ENCODE assay signal across 8 cellular contexts in the genomic region with DNA sequence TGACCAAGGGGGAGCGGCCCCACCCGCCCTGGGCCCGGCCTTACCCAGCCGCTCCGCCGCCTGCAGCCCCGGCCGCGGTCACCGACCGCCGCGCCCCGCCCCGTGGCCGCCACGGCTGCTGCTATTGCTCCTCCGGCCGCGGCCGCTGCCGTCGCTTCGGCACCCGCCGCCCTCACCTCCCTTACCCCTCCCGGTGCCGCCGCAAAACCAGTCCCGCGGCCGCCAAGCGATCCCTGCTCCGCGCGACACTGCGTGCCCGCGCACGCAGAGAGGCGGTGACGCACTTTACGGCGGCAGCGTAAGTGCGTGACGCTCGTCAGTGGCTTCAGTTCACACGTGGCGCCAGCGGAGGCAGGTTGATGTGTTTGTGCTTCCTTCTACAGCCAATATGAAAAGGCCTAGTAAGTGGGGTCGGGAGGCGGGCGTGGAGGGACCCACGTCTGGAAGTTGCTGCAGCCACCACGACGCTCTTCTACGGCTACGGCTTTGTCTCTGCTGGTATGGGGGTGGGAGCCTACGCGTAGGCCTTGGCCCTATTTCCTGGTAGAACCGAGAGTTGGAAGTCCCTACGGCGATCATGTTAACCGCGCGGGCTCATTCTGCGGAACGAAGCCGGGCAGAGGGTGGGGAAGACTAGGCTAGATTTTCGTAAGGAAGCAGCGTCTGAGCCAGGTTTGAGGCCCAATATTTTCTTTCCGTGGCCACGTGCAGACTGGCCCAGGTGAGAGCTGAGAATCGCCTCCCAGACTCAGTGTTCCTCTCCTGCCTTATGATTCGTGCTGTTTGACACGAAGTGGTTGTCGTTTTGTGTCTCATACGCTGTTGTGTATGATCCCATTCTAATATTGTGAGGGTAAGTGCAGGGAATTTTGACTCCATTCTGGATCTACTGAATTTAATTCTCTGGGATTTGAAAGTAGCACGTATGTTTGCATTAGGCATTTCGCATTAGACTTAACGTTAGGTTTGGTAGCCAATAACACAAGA. TPM values are rescaled to one million over a fixed set of nuclear protein-coding genes. Genes with fewer than 3 reads are reported as not detected.
DNase-seq lines count a peak whose midpoint lies in the region; ATAC-seq and TF ChIP-seq lines count a peak whose summit lies in the region.

A gene with protein sequence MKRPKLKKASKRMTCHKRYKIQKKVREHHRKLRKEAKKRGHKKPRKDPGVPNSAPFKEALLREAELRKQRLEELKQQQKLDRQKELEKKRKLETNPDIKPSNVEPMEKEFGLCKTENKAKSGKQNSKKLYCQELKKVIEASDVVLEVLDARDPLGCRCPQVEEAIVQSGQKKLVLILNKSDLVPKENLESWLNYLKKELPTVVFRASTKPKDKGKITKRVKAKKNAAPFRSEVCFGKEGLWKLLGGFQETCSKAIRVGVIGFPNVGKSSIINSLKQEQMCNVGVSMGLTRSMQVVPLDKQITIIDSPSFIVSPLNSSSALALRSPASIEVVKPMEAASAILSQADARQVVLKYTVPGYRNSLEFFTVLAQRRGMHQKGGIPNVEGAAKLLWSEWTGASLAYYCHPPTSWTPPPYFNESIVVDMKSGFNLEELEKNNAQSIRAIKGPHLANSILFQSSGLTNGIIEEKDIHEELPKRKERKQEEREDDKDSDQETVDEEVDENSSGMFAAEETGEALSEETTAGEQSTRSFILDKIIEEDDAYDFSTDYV (plus strand): TSS at position 328 of the 987 bp plus-strand sequence. CDS start 61 bp downstream, at position 389.
A gene (minus strand): TSS at position 209 of the 987 bp plus-strand sequence.

- H3K36me3 Mint-ChIP-seq in CD14-positive monocyte: peaks cover 38 to 39% of the 10 kb centered on the region in 2 donors
- peaks cover 60% of the 10 kb centered on the region for H3K36me3 Mint-ChIP-seq in activated CD4-positive, alpha-beta memory T cell treated with anti-CD3 and anti-CD28 coated beads for 36 hours

- no peak for TF ChIP-seq RAD21 in liver (IDR thresholded peaks at IDR 0.05)

- under 1% methylated on average over 82 of the region's 82 CpGs for WGBS in liver

- CTCF ChIA-PET in activated CD4-positive, alpha-beta memory T cell treated with anti-CD3 and anti-CD28 coated beads for 36 hours (lab: Charles Lee): interaction anchor here (2.1 kb wide), 1 partner anchor 15 kb away, joined by 11 read pairs; no protein-coding TSS in a partner anchor

- peaks cover 43% of the 10 kb centered on the region for H3K4me1 Mint-ChIP-seq in CD14-positive monocyte
- peaks cover 72% of the 10 kb centered on the region for H3K4me1 Mint-ChIP-seq in activated CD4-positive, alpha-beta memory T cell treated with anti-CD3 and anti-CD28 coated beads for 36 hours (ENCODE audit: low read depth)

- peak within 1 kb of the TSS; percentile 95 to 98 (median 97) for H3K27ac Mint-ChIP-seq in CD14-positive monocyte
- H3K27ac Mint-ChIP-seq in activated CD4-positive, alpha-beta memory T cell treated with anti-CD3 and anti-CD28 coated beads for 36 hours: peak within 1 kb of the TSS; percentile 96

- TF ChIP-seq CTCF in CD14-positive monocyte (IDR thresholded peaks at IDR 0.05): no peak
- no peak for TF ChIP-seq CTCF in liver (IDR thresholded peaks at IDR 0.05; ENCODE audit: low read depth, low read length, missing input control)

- peaks cover 8 to 38% (median 35%) of the 10 kb centered on the region in 4 donors for H3K36me3 ChIP-seq in liver (ENCODE audit: control insufficient read depth in 4 of 4, insufficient read depth in 3 of 4, low read depth in 1 of 4, low read length in 3 of 4)

- H3K4me3 ChIP-seq in liver (ENCODE audit: low read depth in 1 of 3, low read length in 3 of 3): peak within 1 kb of the TSS; percentile 71 to 99 (median 97)

- DNase-seq in CD14-positive monocyte (ENCODE audit: low spot score) (peak; percentile 88), NCI-H82 treated with DMSO at 0.1 percent for 48 hours (lab: John Stamatoyannopoulos, UW; ENCODE audit: unreplicated experiment) (peak; percentile 63), dermis microvascular lymphatic vessel endothelial cell (ENCODE audit: low read depth in 2 of 2) (peak; percentile 91 to 97)
- DNase-seq in activated CD4-positive, alpha-beta memory T cell treated with anti-CD3 and anti-CD28 coated beads for 36 hours: peak; percentile 96
- peak; percentile 91 for DNase-seq in stimulated activated CD4-positive, alpha-beta T cell treated with anti-CD3 and anti-CD28 coated beads, Interleukin-4, amount 100 ng/mL, for 1 hour

- H3K9ac ChIP-seq in liver (ENCODE audit: low read depth in 1 of 2, low read length in 2 of 2): peak within 1 kb of the TSS; percentile 97 to 99

- peaks cover 11 to 41% (median 39%) of the 10 kb centered on the region in 4 donors for H3K4me1 ChIP-seq in liver (ENCODE audit: control insufficient read depth in 4 of 4, insufficient read depth in 4 of 4, low read length in 3 of 4)

- H3K4me3 Mint-ChIP-seq in CD14-positive monocyte: peak within 1 kb of the TSS; percentile 91 to 96
- H3K4me3 Mint-ChIP-seq in activated CD4-positive, alpha-beta memory T cell treated with anti-CD3 and anti-CD28 coated beads for 36 hours: peak within 1 kb of the TSS; percentile 91

- H3K9me3 ChIP-seq in liver (ENCODE audit: control insufficient read depth in 4 of 4, low read length in 3 of 4): no peaks in the 10 kb centered on the region

- POLR2A ChIA-PET in activated CD4-positive, alpha-beta memory T cell treated with anti-CD3 and anti-CD28 coated beads for 36 hours (lab: Charles Lee): interaction anchor here (0.9 to 3.2 kb wide), 8 partner anchors 10 to 408 kb away, joined by 3 to 25 read pairs (median 4); a partner anchor contains a TSS

- intact Hi-C loops in CD14-positive monocyte (cut with micrococcal nuclease): loop anchor here in 1 of 2 donors (10.0 kb wide), 1 partner anchor 151 kb away; a partner anchor contains a TSS
- intact Hi-C loops in activated CD4-positive, alpha-beta memory T cell treated with anti-CD3 and anti-CD28 coated beads for 36 hours (cut with micrococcal nuclease): loop anchor here (1.0 to 10.0 kb wide), 5 partner anchors 15 to 359 kb away; a partner anchor contains a TSS

- H3K27me3 ChIP-seq in liver (ENCODE audit: control insufficient read depth in 4 of 4, insufficient read depth in 4 of 4, low read length in 3 of 4): no peaks in the 10 kb centered on the region

- no peaks in the 10 kb centered on the region for H3K9me3 Mint-ChIP-seq in CD14-positive monocyte
- H3K9me3 Mint-ChIP-seq in activated CD4-positive, alpha-beta memory T cell treated with anti-CD3 and anti-CD28 coated beads for 36 hours: no peaks in the 10 kb centered on the region

- no peaks in the 10 kb centered on the region for H3K27me3 Mint-ChIP-seq in CD14-positive monocyte (ENCODE audit: low read depth in 3 of 3)
- H3K27me3 Mint-ChIP-seq in activated CD4-positive, alpha-beta memory T cell treated with anti-CD3 and anti-CD28 coated beads for 36 hours: no peaks in the 10 kb centered on the region

- H3K27ac ChIP-seq in liver (ENCODE audit: low read depth in 1 of 2, low read length in 2 of 2): peak within 1 kb of the TSS; percentile 91 to 98

- ATAC-seq in GM19351 (IDR thresholded peaks at IDR 0.05; ENCODE audit: unreplicated experiment) (peak; percentile 55), HG03520 (IDR thresholded peaks at IDR 0.05; ENCODE audit: unreplicated experiment) (peak; percentile 67)

TF ChIP-seq in liver, 16 proteins besides CTCF, POLR2A, EP300 and RAD21 (continues in another document):
- TF ChIP-seq NR2F2 (IDR thresholded peaks at IDR 0.05): no peak
- no peak for TF ChIP-seq FOXA1 (IDR thresholded peaks at IDR 0.05)
- peak; percentile 35 for TF ChIP-seq SP1 (IDR thresholded peaks at IDR 0.05)
- no peak for TF ChIP-seq FOXA2 (IDR thresholded peaks at IDR 0.05)
- TF ChIP-seq TAF1 (conservative IDR thresholded peaks at IDR 0.05): peak; percentile 69
- peak; percentile 59 for TF ChIP-seq YY1 (IDR thresholded peaks at IDR 0.05)
- peak; percentile 9 to 28 for TF ChIP-seq RXRA (IDR thresholded peaks at IDR 0.05)
- TF ChIP-seq, protein P1, sequence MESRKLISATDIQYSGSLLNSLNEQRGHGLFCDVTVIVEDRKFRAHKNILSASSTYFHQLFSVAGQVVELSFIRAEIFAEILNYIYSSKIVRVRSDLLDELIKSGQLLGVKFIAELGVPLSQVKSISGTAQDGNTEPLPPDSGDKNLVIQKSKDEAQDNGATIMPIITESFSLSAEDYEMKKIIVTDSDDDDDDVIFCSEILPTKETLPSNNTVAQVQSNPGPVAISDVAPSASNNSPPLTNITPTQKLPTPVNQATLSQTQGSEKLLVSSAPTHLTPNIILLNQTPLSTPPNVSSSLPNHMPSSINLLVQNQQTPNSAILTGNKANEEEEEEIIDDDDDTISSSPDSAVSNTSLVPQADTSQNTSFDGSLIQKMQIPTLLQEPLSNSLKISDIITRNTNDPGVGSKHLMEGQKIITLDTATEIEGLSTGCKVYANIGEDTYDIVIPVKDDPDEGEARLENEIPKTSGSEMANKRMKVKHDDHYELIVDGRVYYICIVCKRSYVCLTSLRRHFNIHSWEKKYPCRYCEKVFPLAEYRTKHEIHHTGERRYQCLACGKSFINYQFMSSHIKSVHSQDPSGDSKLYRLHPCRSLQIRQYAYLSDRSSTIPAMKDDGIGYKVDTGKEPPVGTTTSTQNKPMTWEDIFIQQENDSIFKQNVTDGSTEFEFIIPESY (IDR thresholded peaks at IDR 0.05): peak; percentile 36
- TF ChIP-seq, protein P2, sequence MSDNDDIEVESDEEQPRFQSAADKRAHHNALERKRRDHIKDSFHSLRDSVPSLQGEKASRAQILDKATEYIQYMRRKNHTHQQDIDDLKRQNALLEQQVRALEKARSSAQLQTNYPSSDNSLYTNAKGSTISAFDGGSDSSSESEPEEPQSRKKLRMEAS (IDR thresholded peaks at IDR 0.05): peak; percentile 98

RNA-seq across cellular contexts. Expression of the first gene that starts in this region (rescaled TPM):
- polyA plus RNA-seq in CD14-positive monocyte (10 to 100 TPM; 13.4 to 16.7 TPM), liver (10 to 100 TPM; 38.5 to 45.1 TPM)
- total RNA-seq in activated CD4-positive, alpha-beta memory T cell treated with anti-CD3 and anti-CD28 coated beads for 36 hours: 100 to 1,000 TPM; 167 to 172 TPM
- total RNA-seq in dermis microvascular lymphatic vessel endothelial cell (53.1 and 71.6 TPM in 2 replicates), liver (10 to 100 TPM; 26.5 to 82.2 TPM)

RNA-seq across cellular contexts. Expression of the second gene that starts in this region (rescaled TPM):
- polyA plus RNA-seq in CD14-positive monocyte (10 to 100 TPM; 38.0 to 72.9 TPM), liver (10 to 100 TPM in 1 of 2 donors, 1 to 10 TPM in 1; 7.1 to 19.7 TPM)
- total RNA-seq in activated CD4-positive, alpha-beta memory T cell treated with anti-CD3 and anti-CD28 coated beads for 36 hours: 10 to 100 TPM; 52.3 to 59.2 TPM
- total RNA-seq in dermis microvascular lymphatic vessel endothelial cell (51.9 and 61.6 TPM in 2 replicates), liver (10 to 100 TPM; 57.7 to 65.7 TPM)

Comparison
In these comparisons a context has a peak if more than half of its experiments do, and no peak if none do; other contexts are left out.
1. Peak in every context shown above with its lines: DNase-seq, ATAC-seq, H3K4me3 ChIP-seq and H3K27ac ChIP-seq.